In the genomic region with DNA sequence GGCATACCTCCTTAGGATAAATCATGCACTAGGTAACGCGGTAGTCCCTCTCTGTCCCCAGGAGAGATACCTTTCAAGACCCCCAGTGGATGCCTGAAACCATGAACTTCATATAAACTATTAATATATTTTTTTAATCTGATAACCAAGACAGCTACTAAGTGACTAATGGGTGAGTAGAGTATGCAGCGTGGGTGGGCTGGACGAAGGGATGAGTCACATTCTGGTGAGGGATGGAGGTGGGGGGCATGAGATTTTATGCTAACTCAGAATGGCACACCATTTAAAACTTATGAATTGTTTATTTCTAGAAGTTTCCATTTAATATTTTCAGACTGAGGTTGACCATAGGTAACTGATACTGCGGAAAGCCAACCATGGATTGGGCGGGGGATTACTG, we compare ENCODE assay signal across 13 cellular contexts. TPM values are rescaled to one million over a fixed set of nuclear protein-coding genes. Genes with fewer than 3 reads are reported as not detected.
A peak's percentile ranks its signal among the peaks of the same experiment; 100 is the strongest.
DNase-seq lines count a peak whose midpoint lies in the region; ATAC-seq, FAIRE-seq and TF ChIP-seq lines count a peak whose summit lies in the region.
"Had no signal": no experiment of that assay in that cellular context is flagged by ENCODE, and none has a peak within 500 bp of the region (broad histone marks: within the 10 kb centered on the region; RNA-seq: fewer than 3 reads in every experiment).

No MANE protein-coding gene starts in this region.

- H3K4me1 ChIP-seq in A549 (peaks cover 22% of the 10 kb centered on the region; the same call in 2 of the 3 replicates), Karpas-422 (ENCODE audit: low read length) (no peaks in the 10 kb centered on the region)
- H3K4me1 ChIP-seq: body of pancreas had no signal

- POLR2A ChIA-PET in A549 (lab: Yijun Ruan, JAX), result no interaction called here

- H3K27me3 ChIP-seq in Karpas-422 (ENCODE audit: low read length), result no peaks in the 10 kb centered on the region
- H3K27me3 ChIP-seq: body of pancreas had no signal

- TF ChIP-seq EP300 in A549 (IDR thresholded peaks at IDR 0.05), result no peak

- no peak for TF ChIP-seq RAD21 in A549 (conservative IDR thresholded peaks at IDR 0.05 in 1 of 2, IDR thresholded peaks at IDR 0.05 in 1 of 2)

- ATAC-seq in A549 (0 out of 6 replicates have a peak, but pooled peaks of 1 of the 2 experiments have one; percentile 31), HG02870 (IDR thresholded peaks at IDR 0.05; ENCODE audit: unreplicated experiment) (no peak), GM18498 (IDR thresholded peaks at IDR 0.05; ENCODE audit: unreplicated experiment) (no peak), GM19328 (IDR thresholded peaks at IDR 0.05; ENCODE audit: unreplicated experiment) (no peak)
- ATAC-seq: body of pancreas had no signal

- TF ChIP-seq CTCF in A549 (IDR thresholded peaks at IDR 0.05), result no peak

- H4K20me1 ChIP-seq in Karpas-422 (ENCODE audit: insufficient read depth, low read depth, low read length), result peaks cover 58% of the 10 kb centered on the region

- H2AFZ ChIP-seq in Karpas-422 (ENCODE audit: low read length), result no peak overlapping the region

- no peaks in the 10 kb centered on the region for H3K9me2 ChIP-seq in Karpas-422 (replicated peaks; ENCODE audit: insufficient read depth, low read length)

- no peak for FAIRE-seq in A549 (lab: Jason Lieb, UNC)

- no peak for TF ChIP-seq POLR2A in A549 (IDR thresholded peaks at IDR 0.05; ENCODE audit: low read length)

- CTCF ChIA-PET in A549 (lab: Yijun Ruan, JAX), result interaction anchor here (1.1 kb wide), 1 partner anchor 84 kb away, joined by 3 read pairs; no protein-coding TSS in a partner anchor

- H3K79me2 ChIP-seq in Karpas-422 (ENCODE audit: low read length), result no peaks in the 10 kb centered on the region

- H3K4me3 ChIP-seq in A549, result no peak overlapping the region
- no peak overlapping the region for H3K4me3 ChIP-seq in Karpas-422 (ENCODE audit: low read length)
- H3K4me3 ChIP-seq: body of pancreas, skin epidermis had no signal

- no peak overlapping the region for H3K27ac ChIP-seq in A549
- H3K27ac ChIP-seq in Karpas-422 (ENCODE audit: low read length), result no peak overlapping the region
- H3K27ac ChIP-seq: body of pancreas, skin epidermis had no signal

- 64% methylated on average over 6 of the region's 6 CpGs for WGBS in A549 (ENCODE audit: missing lambda C conversion rate)

- DNase-seq in A549 (ENCODE audit: low read depth in 1 of 2, low spot score in 1 of 2) (peak in 1 of 2 experiments; percentile 7), GM04504 (ENCODE audit: low read depth) (peak; percentile 10), amniotic epithelial cell (ENCODE audit: low read depth) (peak; percentile 69), kidney glomerular epithelial cell (lab: John Stamatoyannopoulos, UW) (peak; percentile 26), Karpas-422 (no peak)
- DNase-seq: body of pancreas; NCI-H2171; stimulated activated naive CD4-positive, alpha-beta T cell; T-helper 9 cell had no signal

- H3K9me3 ChIP-seq in A549, result no peaks in the 10 kb centered on the region
- H3K9me3 ChIP-seq in Karpas-422 (ENCODE audit: low read length), result no peaks in the 10 kb centered on the region
- H3K9me3 ChIP-seq: body of pancreas had no signal

- no peaks in the 10 kb centered on the region for H3K36me3 ChIP-seq in Karpas-422 (ENCODE audit: insufficient read depth, low read length)

- no peak overlapping the region for H3K9ac ChIP-seq in Karpas-422 (ENCODE audit: low read length)

- H3K4me2 ChIP-seq in A549 (peak overlapping the region; percentile 21; the same call in 1 of the 3 replicates), Karpas-422 (ENCODE audit: low read depth, low read length, poor library complexity, severe bottlenecking) (no peak overlapping the region)

TF ChIP-seq in A549, 52 proteins besides CTCF, POLR2A, EP300 and RAD21:
- TF ChIP-seq NFE2L2 (conservative IDR thresholded peaks at IDR 0.05; ENCODE audit: low read length) (no peak), HDAC2 (IDR thresholded peaks at IDR 0.05) (no peak), FOSL2 (IDR thresholded peaks at IDR 0.05) (no peak), FOSL2 (CRISPR knock-in tag; IDR thresholded peaks at IDR 0.05) (no peak)
- TF ChIP-seq, protein P1, sequence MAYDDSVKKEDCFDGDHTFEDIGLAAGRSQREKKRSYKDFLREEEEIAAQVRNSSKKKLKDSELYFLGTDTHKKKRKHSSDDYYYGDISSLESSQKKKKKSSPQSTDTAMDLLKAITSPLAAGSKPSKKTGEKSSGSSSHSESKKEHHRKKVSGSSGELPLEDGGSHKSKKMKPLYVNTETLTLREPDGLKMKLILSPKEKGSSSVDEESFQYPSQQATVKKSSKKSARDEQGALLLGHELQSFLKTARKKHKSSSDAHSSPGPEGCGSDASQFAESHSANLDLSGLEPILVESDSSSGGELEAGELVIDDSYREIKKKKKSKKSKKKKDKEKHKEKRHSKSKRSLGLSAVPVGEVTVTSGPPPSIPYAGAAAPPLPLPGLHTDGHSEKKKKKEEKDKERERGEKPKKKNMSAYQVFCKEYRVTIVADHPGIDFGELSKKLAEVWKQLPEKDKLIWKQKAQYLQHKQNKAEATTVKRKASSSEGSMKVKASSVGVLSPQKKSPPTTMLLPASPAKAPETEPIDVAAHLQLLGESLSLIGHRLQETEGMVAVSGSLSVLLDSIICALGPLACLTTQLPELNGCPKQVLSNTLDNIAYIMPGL (CRISPR knock-in tag; IDR thresholded peaks at IDR 0.05; ENCODE audit: borderline replicate concordance), result no peak
TF ChIP-seq in A549: peak in this region for 0.

RNA-seq across cellular contexts. Expression of a gene that starts 46.2 kb away (rescaled TPM):
- polyA plus RNA-seq in A549 (2011; rRNA removed) (19.1 and 20.9 TPM in 2 replicates), A549 (2017; fragmentation: RNase III; extraction: RNeasy Plus Mini Kit Qiagen cat#74134 plus additional on column Dnase treatment) (9.1 to 9.9 TPM (median 9.9 TPM) in 3 replicates)
- 8.1 and 8.9 TPM in 2 replicates for polyA plus RNA-seq in A549 (2012; cell fraction: cytosol; rRNA removed)
- 9.2 and 12.4 TPM in 2 replicates for polyA plus RNA-seq in A549 (2012; cell fraction: nucleus; rRNA removed)
- 18.8 and 25.1 TPM in 2 replicates for polyA minus RNA-seq in A549 (2011; rRNA and poly(A)+ RNA removed)
- total RNA-seq in Karpas-422 (2014; rRNA removed; shearing (Covaris generic); ENCODE audit: low replicate concordance), result 8.5 and 12.8 TPM in 2 replicates
